Comparison of ENCODE assay signal across 18 cellular contexts in the genomic region with DNA sequence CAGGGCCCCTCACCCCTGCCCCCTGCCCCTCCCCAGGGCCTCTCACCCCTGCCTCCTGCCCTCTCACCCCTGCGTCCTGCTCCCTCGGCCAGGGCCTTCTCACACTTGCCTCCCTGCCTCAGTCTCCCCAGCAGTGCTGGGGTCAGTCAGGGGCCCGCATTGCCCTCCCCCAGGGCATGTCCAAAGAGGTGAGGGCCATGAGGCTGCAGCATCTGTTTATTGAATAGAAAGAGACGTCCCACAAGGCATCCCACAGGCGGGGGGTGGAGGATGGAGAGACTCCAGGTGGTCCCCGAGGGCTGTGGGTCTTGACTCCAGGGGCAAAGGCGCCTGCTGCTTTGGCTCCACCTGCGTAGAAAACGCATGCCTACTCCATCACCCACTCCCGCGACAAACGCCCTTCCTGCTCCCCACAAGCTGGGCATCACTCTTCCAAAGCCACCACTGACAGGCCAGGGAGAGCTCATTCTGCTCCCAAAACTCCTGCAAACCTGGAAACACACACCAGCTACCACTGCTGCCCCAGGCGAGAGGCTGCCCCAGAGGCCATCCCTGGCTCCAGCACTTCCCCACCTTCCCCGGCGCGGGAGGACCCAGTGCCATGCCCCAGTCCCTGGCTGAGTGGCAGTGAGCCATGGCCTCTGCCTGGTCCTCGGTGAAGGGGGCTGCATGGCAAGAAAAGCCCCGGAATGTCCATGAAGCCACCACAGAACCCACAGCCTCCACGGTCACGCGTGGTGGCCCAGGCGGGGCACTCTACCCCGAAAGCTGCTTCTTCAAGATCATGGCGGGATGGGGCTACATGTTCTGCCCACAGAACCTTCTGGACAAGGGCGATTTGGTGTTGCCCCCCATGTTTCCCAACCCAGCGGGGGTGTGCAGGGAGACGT. TPM values are rescaled to one million over a fixed set of nuclear protein-coding genes. Genes with fewer than 3 reads are reported as not detected.
DNase-seq lines count a peak whose midpoint lies in the region; ATAC-seq, FAIRE-seq and TF ChIP-seq lines count a peak whose summit lies in the region.
"Had no signal": no experiment of that assay in that cellular context is flagged by ENCODE, and none has a peak within 500 bp of the region (broad histone marks: within the 10 kb centered on the region; RNA-seq: fewer than 3 reads in every experiment).

No MANE protein-coding gene starts in this region.

- H3K4me3 Mint-ChIP-seq in activated B cell treated with CpG ODN at 0.5 μM for 24 hours (no peak overlapping the region), memory B cell (peak overlapping the region; percentile 44)
- no peak overlapping the region for H3K4me3 Mint-ChIP-seq in stimulated activated memory B cell treated with anti-CD40 and anti-IgM and Interleukin-4, amounts not matched to agents 10 μg/mL and 1 μg/mL and 100 μg/mL, for 72 hours
- H3K4me3 Mint-ChIP-seq: CD8-positive, alpha-beta T cell had no signal

- H3K9me3 Mint-ChIP-seq in activated B cell treated with CpG ODN at 0.5 μM for 24 hours (peaks cover 2% of the 10 kb centered on the region), memory B cell (no peaks in the 10 kb centered on the region)
- H3K9me3 Mint-ChIP-seq in stimulated activated memory B cell treated with anti-CD40 and anti-IgM and Interleukin-4, amounts not matched to agents 10 μg/mL and 1 μg/mL and 100 μg/mL, for 72 hours, result peaks cover 10% of the 10 kb centered on the region
- H3K9me3 Mint-ChIP-seq: CD8-positive, alpha-beta T cell had no signal

- ATAC-seq in activated B cell treated with CpG ODN at 0.5 μM for 24 hours (ENCODE audit: low read depth), result no peak
- no peak for ATAC-seq in memory B cell (ENCODE audit: low read depth)
- ATAC-seq in stimulated activated memory B cell treated with anti-CD40 and anti-IgM and Interleukin-4, amounts not matched to agents 10 μg/mL and 1 μg/mL and 100 μg/mL, for 72 hours, result no peak
- ATAC-seq: CD8-positive, alpha-beta T cell had no signal

- peak overlapping the region; percentile 50 for H3K27ac Mint-ChIP-seq in activated B cell treated with CpG ODN at 0.5 μM for 24 hours
- H3K27ac Mint-ChIP-seq in memory B cell, result no peak overlapping the region
- H3K27ac Mint-ChIP-seq in stimulated activated memory B cell treated with anti-CD40 and anti-IgM and Interleukin-4, amounts not matched to agents 10 μg/mL and 1 μg/mL and 100 μg/mL, for 72 hours, result peak overlapping the region; percentile 63
- H3K27ac Mint-ChIP-seq: CD8-positive, alpha-beta T cell had no signal

- H3K4me3 ChIP-seq in coronary artery, result no peak overlapping the region

- POLR2A ChIA-PET in activated B cell treated with CpG ODN at 0.5 μM for 24 hours (lab: Charles Lee), result interaction anchor here (0.6 to 9.1 kb wide), 3 partner anchors 11 to 48 kb away, joined by 3 to 132 read pairs (median 37); a partner anchor contains a TSS

- H3K36me3 Mint-ChIP-seq in activated B cell treated with CpG ODN at 0.5 μM for 24 hours (ENCODE audit: low read depth) (peaks cover 4% of the 10 kb centered on the region), memory B cell (no peaks in the 10 kb centered on the region)
- H3K36me3 Mint-ChIP-seq in stimulated activated memory B cell treated with anti-CD40 and anti-IgM and Interleukin-4, amounts not matched to agents 10 μg/mL and 1 μg/mL and 100 μg/mL, for 72 hours, result peaks cover 6% of the 10 kb centered on the region
- H3K36me3 Mint-ChIP-seq: CD8-positive, alpha-beta T cell had no signal

- peaks cover 64% of the 10 kb centered on the region for H3K4me1 Mint-ChIP-seq in activated B cell treated with CpG ODN at 0.5 μM for 24 hours
- H3K4me1 Mint-ChIP-seq in memory B cell, result peaks cover 12% of the 10 kb centered on the region
- peaks cover 29% of the 10 kb centered on the region for H3K4me1 Mint-ChIP-seq in stimulated activated memory B cell treated with anti-CD40 and anti-IgM and Interleukin-4, amounts not matched to agents 10 μg/mL and 1 μg/mL and 100 μg/mL, for 72 hours

- DNase-seq in GM12891 (ENCODE audit: insufficient read length, low spot score) (peak; percentile 7), activated B cell treated with CpG ODN at 0.5 μM for 24 hours (no peak), memory B cell (ENCODE audit: low spot score in 2 of 2) (no peak), NOMO-1 treated with DMSO at 0.1 percent for 48 hours (lab: John Stamatoyannopoulos, UW; ENCODE audit: unreplicated experiment) (no peak), COLO829 (ENCODE audit: low spot score) (no peak), coronary artery (ENCODE audit: low spot score) (no peak)
- DNase-seq: AML-193; CD8-positive, alpha-beta T cell; DMS 273 treated with DMSO at 0.1 percent for 48 hours; HCEC 1CT; NCI-H1436; NCI-H2029 treated with DMSO at 0.1 percent for 48 hours; NCI-H524 treated with DMSO at 0.1 percent for 48 hours; PC-3 had no signal

- no peak for FAIRE-seq in GM12891 (lab: Jason Lieb, UNC)

- CTCF ChIA-PET in activated B cell treated with CpG ODN at 0.5 μM for 24 hours (lab: Charles Lee), result interaction anchor here (1.0 to 3.0 kb wide), 5 partner anchors 10 to 31 kb away, joined by 3 to 22 read pairs (median 3); no protein-coding TSS in a partner anchor

- no peaks in the 10 kb centered on the region for H3K27me3 Mint-ChIP-seq in activated B cell treated with CpG ODN at 0.5 μM for 24 hours
- no peaks in the 10 kb centered on the region for H3K27me3 Mint-ChIP-seq in memory B cell
- H3K27me3 Mint-ChIP-seq in stimulated activated memory B cell treated with anti-CD40 and anti-IgM and Interleukin-4, amounts not matched to agents 10 μg/mL and 1 μg/mL and 100 μg/mL, for 72 hours, result no peaks in the 10 kb centered on the region
- H3K27me3 Mint-ChIP-seq: IgD-negative memory B cell had no signal

- no peak overlapping the region for H3K27ac ChIP-seq in coronary artery

- TF ChIP-seq POLR2A in GM12891 (IDR thresholded peaks at IDR 0.05; ENCODE audit: low read depth, low read length), result no peak

- intact Hi-C loops in activated B cell treated with CpG ODN at 0.5 μM for 24 hours (cut with micrococcal nuclease), result no loop called here

- TF ChIP-seq CTCF in activated B cell treated with CpG ODN at 0.5 μM for 24 hours (IDR thresholded peaks at IDR 0.05) (no peak), coronary artery (IDR thresholded peaks at IDR 0.05) (no peak)

TF ChIP-seq in GM12891, 5 proteins besides CTCF, POLR2A, EP300 and RAD21:
- TF ChIP-seq PAX5 (IDR thresholded peaks at IDR 0.05; ENCODE audit: insufficient read depth, low read length, severe bottlenecking), result no peak
- TF ChIP-seq TAF1 (IDR thresholded peaks at IDR 0.05; ENCODE audit: low read depth, low read length), result no peak
- TF ChIP-seq SPI1 (IDR thresholded peaks at IDR 0.05; ENCODE audit: low read depth, low read length), result no peak
- no peak for TF ChIP-seq POLR2AphosphoS5 (IDR thresholded peaks at IDR 0.05; ENCODE audit: low read depth, low read length)
- no peak for TF ChIP-seq POU2F2 (IDR thresholded peaks at IDR 0.05; ENCODE audit: low read depth, low read length)

RNA-seq across cellular contexts. Expression of a gene that starts 1.6 kb away (rescaled TPM):
- polyA plus RNA-seq in GM12891 (2012; ENCODE audit: low read depth, missing spikeins), result not detected
- 5.3 and 6.9 TPM in 2 replicates for total RNA-seq in activated B cell treated with CpG ODN at 0.5 μM for 24 hours
- total RNA-seq: CD8-positive, alpha-beta T cell; LHCN-M2; PC-3; SK-MEL-5 had no signal

RNA-seq across cellular contexts. Expression of a gene that starts 4.6 kb away (rescaled TPM):
- not detected for polyA plus RNA-seq in GM12891 (2012; ENCODE audit: low read depth, missing spikeins)
- not detected in 2 replicates for total RNA-seq in activated B cell treated with CpG ODN at 0.5 μM for 24 hours
- total RNA-seq: CD8-positive, alpha-beta T cell; LHCN-M2; PC-3 had no signal
- polyA plus RNA-seq: IgD-negative memory B cell had no signal

RNA-seq across cellular contexts. Expression of a gene that starts 11.4 kb away (rescaled TPM):
- polyA plus RNA-seq in GM12891 (2012; ENCODE audit: low read depth, missing spikeins), result 0.15 TPM
- total RNA-seq in activated B cell treated with CpG ODN at 0.5 μM for 24 hours, result not detected in 2 replicates
- total RNA-seq: CD8-positive, alpha-beta T cell; LHCN-M2; PC-3; SK-MEL-5 had no signal
- polyA plus RNA-seq: IgD-negative memory B cell had no signal

RNA-seq across cellular contexts. Expression of a gene that starts 16.9 kb away (rescaled TPM):
- polyA plus RNA-seq in GM12891 (2012; ENCODE audit: low read depth, missing spikeins), result 0.77 TPM
- total RNA-seq in activated B cell treated with CpG ODN at 0.5 μM for 24 hours, result 13.7 and 15.9 TPM in 2 replicates
- total RNA-seq: LHCN-M2, PC-3, SK-MEL-5 had no signal

RNA-seq across cellular contexts. Expression of a gene that starts 31.5 kb away (rescaled TPM):
- polyA plus RNA-seq in GM12891 (2012; ENCODE audit: low read depth, missing spikeins), result 29.8 TPM
- 34.9 and 35.8 TPM in 2 replicates for total RNA-seq in activated B cell treated with CpG ODN at 0.5 μM for 24 hours
